ENCODE assay signal across 13 cellular contexts in the genomic region with DNA sequence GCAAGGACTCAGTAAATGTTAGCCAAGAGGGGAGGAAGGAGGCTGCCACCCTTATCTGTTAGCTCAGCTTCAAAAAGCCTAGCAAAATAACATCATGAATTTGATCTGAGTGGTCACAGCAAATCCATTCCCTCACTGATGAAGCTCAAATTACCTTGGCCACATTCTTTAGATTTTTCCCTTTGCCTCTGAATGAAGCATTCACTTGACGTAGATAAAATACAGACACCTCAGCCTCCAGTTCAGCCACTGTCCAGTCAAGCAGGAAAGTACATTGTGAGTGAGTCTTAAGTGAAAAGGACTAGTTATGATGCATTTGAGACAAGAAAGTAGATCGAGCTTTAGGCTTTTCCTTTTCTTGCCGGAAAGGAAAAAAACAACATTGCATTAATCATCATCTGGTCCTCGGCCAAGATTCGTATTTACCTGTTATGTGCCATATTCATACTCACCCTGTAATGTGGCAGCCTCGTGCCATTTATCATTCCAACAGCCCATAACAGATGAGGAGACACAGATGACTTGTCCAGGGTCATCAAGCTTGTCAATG.
DNase-seq lines count a peak whose midpoint lies in the region; ATAC-seq and TF ChIP-seq lines count a peak whose summit lies in the region.
"Had no signal": no experiment of that assay in that cellular context is flagged by ENCODE, and none has a peak within 500 bp of the region (broad histone marks: within the 10 kb centered on the region; RNA-seq: fewer than 3 reads in every experiment).

No MANE protein-coding gene starts in this region.

- intact Hi-C loops in CD4-positive, alpha-beta memory T cell (cut with micrococcal nuclease), result no loop called here

- POLR2A ChIA-PET in CD4-positive, alpha-beta memory T cell (lab: Charles Lee; ENCODE audit: partially characterized antibody), result interaction anchor here (1.1 to 1.2 kb wide), 2 partner anchors 9 kb away, joined by 4 to 5 read pairs; no protein-coding TSS in a partner anchor

- H3K9me3 Mint-ChIP-seq in CD4-positive, alpha-beta memory T cell, result no peaks in the 10 kb centered on the region
- no peaks in the 10 kb centered on the region for H3K9me3 Mint-ChIP-seq in nephron

- no peak for DNase-seq in CD4-positive, alpha-beta memory T cell
- DNase-seq in NCI-H2196 (lab: John Stamatoyannopoulos, UW; ENCODE audit: unreplicated experiment) (peak; percentile 56), dedifferentiated amniotic fluid mesenchymal stem cell (ENCODE audit: extremely low spot score) (peak; percentile 66), NCI-H1105 (lab: John Stamatoyannopoulos, UW) (no peak), substantia nigra (lab: John Stamatoyannopoulos, UW) (no peak)
- DNase-seq: cortex of kidney, GF-D8, MV-4-11 had no signal

- H3K36me3 Mint-ChIP-seq in CD4-positive, alpha-beta memory T cell, result peaks cover 12 to 16% of the 10 kb centered on the region in 2 donors
- H3K36me3 Mint-ChIP-seq in nephron (ENCODE audit: low read depth), result peaks cover 13% of the 10 kb centered on the region

- no peak for TF ChIP-seq CTCF in nephron (IDR thresholded peaks at IDR 0.05; ENCODE audit: unreplicated experiment in 3 of 3)

- H3K4me3 ChIP-seq in CD4-positive, alpha-beta memory T cell (ENCODE audit: low read length in 2 of 2), result no peak overlapping the region
- H3K4me3 ChIP-seq: vagina had no signal

- H3K4me1 Mint-ChIP-seq in CD4-positive, alpha-beta memory T cell, result peaks cover 45 to 63% (median 54%) of the 10 kb centered on the region in 4 donors
- peaks cover 63% of the 10 kb centered on the region for H3K4me1 Mint-ChIP-seq in nephron

- no peak overlapping the region for H3K4me3 Mint-ChIP-seq in CD4-positive, alpha-beta memory T cell
- no peak overlapping the region for H3K4me3 Mint-ChIP-seq in nephron

- H3K4me1 ChIP-seq in CD4-positive, alpha-beta memory T cell (ENCODE audit: insufficient read depth, low read length), result peaks cover 27% of the 10 kb centered on the region

- CTCF ChIA-PET in CD4-positive, alpha-beta memory T cell (lab: Charles Lee; ENCODE audit: partially characterized antibody), result interaction anchor here (0.6 to 0.7 kb wide), 2 partner anchors 30 to 211 kb away, joined by 3 read pairs; no protein-coding TSS in a partner anchor

- H3K9me3 ChIP-seq in CD4-positive, alpha-beta memory T cell (ENCODE audit: control insufficient read depth in 1 of 2, low read length in 2 of 2), result no peaks in the 10 kb centered on the region
- H3K9me3 ChIP-seq: vagina had no signal

- H3K27me3 ChIP-seq in CD4-positive, alpha-beta memory T cell (ENCODE audit: insufficient read depth, low read length), result no peaks in the 10 kb centered on the region
- H3K27me3 ChIP-seq: vagina had no signal

- no peak for ATAC-seq in GM18907 (IDR thresholded peaks at IDR 0.05; ENCODE audit: unreplicated experiment)
- ATAC-seq in HG03521 (IDR thresholded peaks at IDR 0.05; ENCODE audit: unreplicated experiment), result no peak

- no peaks in the 10 kb centered on the region for H3K36me3 ChIP-seq in CD4-positive, alpha-beta memory T cell (ENCODE audit: insufficient read depth, low read length)
- H3K36me3 ChIP-seq: vagina had no signal

- peak overlapping the region in 5 of 7 donors; percentile 7 to 50 (median 26) for H3K27ac Mint-ChIP-seq in CD4-positive, alpha-beta memory T cell
- peak overlapping the region; percentile 43 to 59 (median 57) for H3K27ac Mint-ChIP-seq in nephron

- no peak overlapping the region for H3K27ac ChIP-seq in CD4-positive, alpha-beta memory T cell (ENCODE audit: low read depth, low read length)
- no peak overlapping the region for H3K27ac ChIP-seq in substantia nigra (ENCODE audit: low read depth, low read length, poor library complexity, severe bottlenecking)
- H3K27ac ChIP-seq: vagina, VCaP had no signal

- H3K27me3 Mint-ChIP-seq in CD4-positive, alpha-beta memory T cell, result no peaks in the 10 kb centered on the region
- no peaks in the 10 kb centered on the region for H3K27me3 Mint-ChIP-seq in nephron (ENCODE audit: low read depth)

Comparison
In these comparisons a context has a peak if more than half of its experiments do, and no peak if none do; other contexts are left out.
1. DNase-seq: peak in NCI-H2196 (single experiment) and dedifferentiated amniotic fluid mesenchymal stem cell (single experiment); none in CD4-positive, alpha-beta memory T cell (0 of 5), NCI-H1105 (single experiment) and substantia nigra (0 of 49).